9 cellular contexts compared by ENCODE assay signal in genomic region chr14:64507376-64508156, GRCh38. TPM values are rescaled to one million over a fixed set of nuclear protein-coding genes. Genes with fewer than 3 reads are reported as not detected.
DNase-seq lines count a peak whose midpoint lies in the region; FAIRE-seq and TF ChIP-seq lines count a peak whose summit lies in the region.
"Had no signal": no experiment of that assay in that cellular context is flagged by ENCODE, and none has a peak within 500 bp of the region (broad histone marks: within the 10 kb centered on the region; RNA-seq: fewer than 3 reads in every experiment).

No MANE protein-coding gene starts in this region.

- H3K4me1 ChIP-seq in hepatocyte (ENCODE audit: insufficient read depth) (peaks cover 29% of the 10 kb centered on the region), thyroid gland (peaks cover 45 to 61% of the 10 kb centered on the region in 2 donors)

- 73% methylated on average over 4 of the region's 4 CpGs for WGBS in hepatocyte (ENCODE audit: low lambda C conversion rate, missing lambda C conversion rate)
- 77 to 81% methylated on average over 4 of the region's 4 CpGs for WGBS in thyroid gland, 2 donors

- no peak overlapping the region for H3K4me3 ChIP-seq in hepatocyte
- no peak overlapping the region for H3K4me3 ChIP-seq in thyroid gland (replicated peaks in 1 of 3)

- H3K27me3 ChIP-seq in hepatocyte (no peaks in the 10 kb centered on the region), thyroid gland (no peaks in the 10 kb centered on the region)

- no peak overlapping the region for H2AFZ ChIP-seq in hepatocyte

- TF ChIP-seq POLR2A in thyroid gland (IDR thresholded peaks at IDR 0.05) (no peak), GM12892 (IDR thresholded peaks at IDR 0.05; ENCODE audit: low read depth, low read length) (no peak)

- H3K36me3 ChIP-seq in hepatocyte (replicated peaks; ENCODE audit: insufficient read depth, low read depth): no peaks in the 10 kb centered on the region
- H3K36me3 ChIP-seq in thyroid gland: no peaks in the 10 kb centered on the region

- peak overlapping the region; percentile 90 for H3K4me2 ChIP-seq in hepatocyte

- no peaks in the 10 kb centered on the region for H3K9me2 ChIP-seq in hepatocyte (replicated peaks; ENCODE audit: insufficient read depth)

- peak; percentile 51 for DNase-seq in activated naive CD4-positive, alpha-beta T cell treated with Interleukin-2 at 50 U/mL for 16 hours
- DNase-seq in activated naive CD4-positive, alpha-beta T cell (lab: John Stamatoyannopoulos, UW): no peak
- peak; percentile 25 for DNase-seq in activated T-cell treated with anti-CD3 and anti-CD28 coated beads for 48 hours (ENCODE audit: low read depth)
- peak; percentile 39 for DNase-seq in hepatocyte (ENCODE audit: low spot score)
- DNase-seq in thyroid gland: no peak
- no peak for DNase-seq in MV-4-11 (lab: John Stamatoyannopoulos, UW)
- DNase-seq in caudate nucleus (lab: John Stamatoyannopoulos, UW): no peak
- no peak for DNase-seq in GM12892 (ENCODE audit: insufficient read length)
- DNase-seq: DMS 273 treated with DMSO at 0.1 percent for 48 hours had no signal

- H3K9me3 ChIP-seq in hepatocyte (ENCODE audit: low read depth): no peaks in the 10 kb centered on the region
- no peaks in the 10 kb centered on the region for H3K9me3 ChIP-seq in thyroid gland

- no peak for FAIRE-seq in GM12892 (lab: Jason Lieb, UNC)

- H4K20me1 ChIP-seq in hepatocyte (ENCODE audit: insufficient read depth, poor library complexity, severe bottlenecking): peaks cover 70% of the 10 kb centered on the region

- TF ChIP-seq CTCF in hepatocyte (IDR thresholded peaks at IDR 0.05; ENCODE audit: poor library complexity) (no peak), thyroid gland (IDR thresholded peaks at IDR 0.05) (no peak)

- peaks cover 74% of the 10 kb centered on the region for H3K79me2 ChIP-seq in hepatocyte

- intact Hi-C loops in thyroid gland (cut with DNase I): no loop called here

- H3K27ac ChIP-seq in hepatocyte (peak overlapping the region; percentile 100), thyroid gland (peak overlapping the region; percentile 25 to 100 (median 34)), caudate nucleus (ENCODE audit: low read depth, low read length) (no peak overlapping the region)

RNA-seq across cellular contexts. Expression of gene ZBTB1, which starts 3.0 kb away (rescaled TPM):
- 60.4 and 65.3 TPM in 2 replicates for total RNA-seq in hepatocyte
- polyA plus RNA-seq in hepatocyte: 23.6 and 30.3 TPM in 2 replicates
- 10 to 100 TPM; 44.5 to 72.0 (median 55.9) TPM for total RNA-seq in thyroid gland
- 69.6 TPM for polyA plus RNA-seq in GM12892 (2012; ENCODE audit: missing spikeins)

RNA-seq across cellular contexts. Expression of gene ZBTB25, which starts 3.9 kb away (rescaled TPM):
- 7.2 and 8.4 TPM in 2 replicates for total RNA-seq in hepatocyte
- 7.0 and 8.4 TPM in 2 replicates for polyA plus RNA-seq in hepatocyte
- 10 to 100 TPM; 15.9 to 23.0 (median 17.7) TPM for total RNA-seq in thyroid gland
- polyA plus RNA-seq in GM12892 (2012; ENCODE audit: missing spikeins): 20.4 TPM

RNA-seq across cellular contexts. Expression of gene HSPA2, which starts 33.0 kb away (rescaled TPM):
- total RNA-seq in hepatocyte (0.93 and 3.3 TPM in 2 replicates), thyroid gland (10 to 100 TPM in 1 of 4 donors, 1 to 10 TPM in 3; 6.0 to 11.0 (median 8.4) TPM)
- polyA plus RNA-seq in hepatocyte: 2.9 and 5.0 TPM in 2 replicates
- 1.3 TPM for polyA plus RNA-seq in GM12892 (2012; ENCODE audit: missing spikeins)

RNA-seq across cellular contexts. Expression of gene PPP1R36, which starts 42.2 kb away (rescaled TPM):
- 0.20 and 0.23 TPM in 2 replicates for total RNA-seq in hepatocyte
- 0.11 TPM in 1 of 2 replicates, not detected in the other for polyA plus RNA-seq in hepatocyte
- under 1 TPM in 3 of 4 donors, not detected in 1; 0.54 to 0.67 (median 0.63) TPM for total RNA-seq in thyroid gland
- not detected for polyA plus RNA-seq in GM12892 (2012; ENCODE audit: missing spikeins)

RNA-seq across cellular contexts. Expression of gene AKAP5, which starts 42.3 kb away (rescaled TPM):
- 7.8 and 9.4 TPM in 2 replicates for total RNA-seq in hepatocyte
- polyA plus RNA-seq in hepatocyte: 0.60 and 1.4 TPM in 2 replicates
- 1 to 10 TPM in 3 of 4 donors, under 1 TPM in 1; 0.92 to 1.3 (median 1.0) TPM for total RNA-seq in thyroid gland
- polyA plus RNA-seq in GM12892 (2012; ENCODE audit: missing spikeins): 3.4 TPM

Comparison
In these comparisons a context has a peak if more than half of its experiments do, and no peak if none do; other contexts are left out.
1. DNase-seq: peak in activated naive CD4-positive, alpha-beta T cell treated with Interleukin-2 at 50 U/mL for 16 hours (single experiment), activated T-cell treated with anti-CD3 and anti-CD28 coated beads for 48 hours (single experiment) and hepatocyte (single experiment); none in activated naive CD4-positive, alpha-beta T cell (0 of 4), thyroid gland (0 of 2), MV-4-11 (single experiment), caudate nucleus (0 of 61) and GM12892 (single experiment).